In genomic region chr1:214174508-214175199, GRCh38 we compare ENCODE assay signal across 2 cellular contexts.
A peak's percentile ranks its signal among the peaks of the same experiment; 100 is the strongest.
TF ChIP-seq lines count a peak whose summit lies in the region.

No MANE protein-coding gene starts in this region.

TF ChIP-seq in liver, 16 proteins besides CTCF, POLR2A, EP300 and RAD21 (continued from another document):
- TF ChIP-seq REST (IDR thresholded peaks at IDR 0.05): no peak
- peak; percentile 26 to 33 for TF ChIP-seq JUND (IDR thresholded peaks at IDR 0.05)
- no peak for TF ChIP-seq NR2F2 (IDR thresholded peaks at IDR 0.05)
- no peak for TF ChIP-seq TAF1 (conservative IDR thresholded peaks at IDR 0.05)
- TF ChIP-seq GABPA (IDR thresholded peaks at IDR 0.05 in 1 of 2, conservative IDR thresholded peaks at IDR 0.05 in 1 of 2): no peak
- TF ChIP-seq ZBTB33 (IDR thresholded peaks at IDR 0.05): no peak
- peak; percentile 41 to 53 for TF ChIP-seq RXRA (IDR thresholded peaks at IDR 0.05)
- TF ChIP-seq ATF3 (IDR thresholded peaks at IDR 0.05): no peak

TF ChIP-seq in HepG2, 621 proteins besides CTCF, POLR2A, EP300 and RAD21 (continued from another document):
- no peak for TF ChIP-seq ARID4A (CRISPR knock-in tag; IDR thresholded peaks at IDR 0.05; ENCODE audit: borderline replicate concordance)
- no peak for TF ChIP-seq THAP8 (CRISPR knock-in tag; IDR thresholded peaks at IDR 0.05; ENCODE audit: borderline replicate concordance)
- TF ChIP-seq ZNF317 (CRISPR knock-in tag; IDR thresholded peaks at IDR 0.05): no peak
- no peak for TF ChIP-seq TP53 (CRISPR knock-in tag; conservative IDR thresholded peaks at IDR 0.05)
- no peak for TF ChIP-seq SCMH1 (CRISPR knock-in tag; IDR thresholded peaks at IDR 0.05; ENCODE audit: borderline replicate concordance)
